Comparison of ENCODE assay signal across 28 cellular contexts in genomic region chr16:24091125-24091524, GRCh38.
"Had no signal": no experiment of that assay in that cellular context is flagged by ENCODE, and none has a peak within 500 bp of the region (broad histone marks: within the 10 kb centered on the region; RNA-seq: fewer than 3 reads in every experiment).

No MANE protein-coding gene starts in this region.

- H3K4me3 ChIP-seq: stomach, suprapubic skin, testis, thoracic aorta, thyroid gland, tibial artery, tibial nerve, transverse colon, upper lobe of left lung, upper lobe of right lung, uterus, vagina had no signal

- H3K27me3 Mint-ChIP-seq: stimulated activated naive B cell treated with anti-CD40 and anti-IgM and Interleukin-4, amounts not matched to agents 10 μg/mL and 1 μg/mL and 100 μg/mL, for 72 hours; stimulated activated naive CD8-positive, alpha-beta T cell treated with anti-CD3 and anti-CD28 coated beads, Interleukin-15, amount 100 ng/mL, for 72 hours; stimulated activated naive CD8-positive, alpha-beta T cell treated with anti-CD3 and anti-CD28 coated beads, Interleukin-15, Interleukin-2, amounts not matched to agents 100 ng/mL and 50 ng/mL, for 24 hours had no signal

- H3K27ac Mint-ChIP-seq: stimulated activated naive B cell treated with anti-CD40 and anti-IgM and Interleukin-4, amounts not matched to agents 10 μg/mL and 1 μg/mL and 100 μg/mL, for 72 hours; stimulated activated naive CD8-positive, alpha-beta T cell treated with anti-CD3 and anti-CD28 coated beads, Interleukin-15, amount 100 ng/mL, for 72 hours; stimulated activated naive CD8-positive, alpha-beta T cell treated with anti-CD3 and anti-CD28 coated beads, Interleukin-15, Interleukin-2, amounts not matched to agents 100 ng/mL and 50 ng/mL, for 24 hours; type B pancreatic cell had no signal

- DNase-seq: stimulated activated CD4-positive, alpha-beta T cell treated with anti-CD3 and anti-CD28 coated beads, Interleukin-2, amount 100 ng/mL, for 48 hours; stimulated activated CD4-positive, alpha-beta T cell treated with anti-CD3 and anti-CD28 coated beads, Interleukin-4, amount 100 ng/mL, for 1 hour; stimulated activated CD4-positive, alpha-beta T cell treated with anti-CD3 and anti-CD28 coated beads, Interleukin-4, amount 100 ng/mL, for 24 hours; stimulated activated CD4-positive, alpha-beta T cell treated with anti-CD3 and anti-CD28 coated beads, Interleukin-4, amount 100 ng/mL, for 4 hours; stimulated activated CD8-positive, alpha-beta memory T cell treated with anti-CD3 and anti-CD28 coated beads, Interleukin-4, amount 100 ng/mL, for 48 hours; stimulated activated naive B cell treated with anti-CD40 and anti-IgM and Interleukin-4, amounts not matched to agents 10 μg/mL and 1 μg/mL and 100 μg/mL, for 72 hours; stimulated activated naive CD4-positive, alpha-beta T cell; stimulated activated naive CD4-positive, alpha-beta T cell treated with Interleukin-2 at 50 U/mL for 16 hours; stimulated activated naive CD8-positive, alpha-beta T cell treated with anti-CD3 and anti-CD28 coated beads, Interleukin-15, amount 100 ng/mL, for 72 hours; stimulated activated naive CD8-positive, alpha-beta T cell treated with anti-CD3 and anti-CD28 coated beads, Interleukin-15, Interleukin-2, amounts not matched to agents 100 U/mL and 50 U/mL, for 24 hours; stomach; substantia nigra; testis; thyroid gland; tibial artery; transverse colon; trophoblast cell; upper lobe of left lung; upper lobe of right lung; uterus had no signal

- H3K9me3 ChIP-seq: testis, thyroid gland, tibial artery, uterus had no signal

- H3K27ac ChIP-seq: stomach, suprapubic skin, testis, thoracic aorta, thyroid gland, tibial artery, tibial nerve, transverse colon, upper lobe of left lung, upper lobe of right lung, uterus, vagina had no signal

- H3K4me1 ChIP-seq: stomach, suprapubic skin, testis, thyroid gland, tibial nerve, transverse colon, upper lobe of left lung, upper lobe of right lung, uterus, vagina had no signal

- FAIRE-seq: urothelium cell line had no signal

- ATAC-seq: stimulated activated effector memory CD8-positive, alpha-beta T cell treated with anti-CD3 and anti-CD28 coated beads, Interleukin-12 subunit alpha, Interleukin-12 subunit beta, amount 100 ng/mL, for 72 hours; stimulated activated naive B cell treated with anti-CD40 and anti-IgM and Interleukin-4, amounts not matched to agents 10 μg/mL and 1 μg/mL and 100 μg/mL, for 72 hours; stimulated activated naive CD8-positive, alpha-beta T cell treated with anti-CD3 and anti-CD28 coated beads, Interleukin-15, amount 100 ng/mL, for 72 hours; stimulated activated naive CD8-positive, alpha-beta T cell treated with anti-CD3 and anti-CD28 coated beads, Interleukin-15, Interleukin-2, amounts not matched to agents 100 U/mL and 50 U/mL, for 24 hours; upper lobe of right lung had no signal

- H3K36me3 Mint-ChIP-seq: type B pancreatic cell had no signal

- H3K4me3 Mint-ChIP-seq: stimulated activated effector memory CD8-positive, alpha-beta T cell treated with anti-CD3 and anti-CD28 coated beads, Interleukin-12 subunit alpha, Interleukin-12 subunit beta, amount 100 ng/mL, for 72 hours; stimulated activated naive B cell treated with anti-CD40 and anti-IgM and Interleukin-4, amounts not matched to agents 10 μg/mL and 1 μg/mL and 100 μg/mL, for 72 hours; stimulated activated naive CD8-positive, alpha-beta T cell treated with anti-CD3 and anti-CD28 coated beads, Interleukin-15, amount 100 ng/mL, for 72 hours; stimulated activated naive CD8-positive, alpha-beta T cell treated with anti-CD3 and anti-CD28 coated beads, Interleukin-15, Interleukin-2, amounts not matched to agents 100 ng/mL and 50 ng/mL, for 24 hours; type B pancreatic cell had no signal

- H3K36me3 ChIP-seq: suprapubic skin, thoracic aorta, thyroid gland, tibial artery, tibial nerve, transverse colon, upper lobe of left lung, upper lobe of right lung, uterus, vagina had no signal

- H3K27me3 ChIP-seq: stomach, suprapubic skin, testis, thyroid gland, tibial artery, tibial nerve, transverse colon, upper lobe of left lung, upper lobe of right lung, uterus, vagina had no signal
